8 cellular contexts compared by ENCODE assay signal in genomic region chr3:71423151-71423906, GRCh38.
DNase-seq lines count a peak whose midpoint lies in the region; ATAC-seq and TF ChIP-seq lines count a peak whose summit lies in the region.

No MANE protein-coding gene starts in this region.

- ATAC-seq in activated B cell treated with CpG ODN at 0.5 μM for 24 hours (ENCODE audit: low read depth) (no peak), right cardiac atrium (peak; percentile 72 to 88), HG03280 (IDR thresholded peaks at IDR 0.05; ENCODE audit: unreplicated experiment) (no peak)

- no peaks in the 10 kb centered on the region for H4K20me1 ChIP-seq in BLaER1

- 51% methylated on average over 12 of the region's 12 CpGs for WGBS in right cardiac atrium

- POLR2A ChIA-PET in activated B cell treated with CpG ODN at 0.5 μM for 24 hours (lab: Charles Lee) = interaction anchor here (0.5 to 3.3 kb wide), 6 partner anchors 19 to 332 kb away, joined by 3 to 50 read pairs (median 4); no protein-coding TSS in a partner anchor

- no peaks in the 10 kb centered on the region; the same call in 1 of the 2 replicates for H3K9me3 ChIP-seq in BLaER1
- H3K9me3 ChIP-seq in right cardiac atrium (ENCODE audit: control insufficient read depth, low read length) = no peaks in the 10 kb centered on the region

- peaks cover 51% of the 10 kb centered on the region for H3K4me1 ChIP-seq in BLaER1
- H3K4me1 ChIP-seq in right cardiac atrium (ENCODE audit: control insufficient read depth, insufficient read depth, low read length) = peaks cover 11% of the 10 kb centered on the region

- peaks cover 0 to 2% (median 0%) of the 10 kb centered on the region in 3 donors for H3K9me3 Mint-ChIP-seq in IgD-negative memory B cell
- H3K9me3 Mint-ChIP-seq in activated B cell treated with CpG ODN at 0.5 μM for 24 hours = no peaks in the 10 kb centered on the region

- H3K4me1 Mint-ChIP-seq in IgD-negative memory B cell (peaks cover 27 to 45% (median 39%) of the 10 kb centered on the region in 3 donors), activated B cell treated with CpG ODN at 0.5 μM for 24 hours (peaks cover 91% of the 10 kb centered on the region)

- H3K4me3 Mint-ChIP-seq in IgD-negative memory B cell (peak overlapping the region in 3 of 4 donors; percentile 14 to 63 (median 20)), activated B cell treated with CpG ODN at 0.5 μM for 24 hours (no peak overlapping the region)

- H3K4me2 ChIP-seq in BLaER1 = peak overlapping the region; percentile 87; the same call in 1 of the 2 replicates

- H3K4me3 ChIP-seq in BLaER1 = no peak overlapping the region
- no peak overlapping the region for H3K4me3 ChIP-seq in right cardiac atrium (ENCODE audit: low read length)

- H3K27ac ChIP-seq in BLaER1 (no peak overlapping the region), right cardiac atrium (ENCODE audit: low read length) (peak overlapping the region; percentile 40)

- peak overlapping the region in 1 of 3 donors; percentile 81 for H3K27ac Mint-ChIP-seq in IgD-negative memory B cell
- peak overlapping the region; percentile 99 for H3K27ac Mint-ChIP-seq in activated B cell treated with CpG ODN at 0.5 μM for 24 hours

- H3K27me3 ChIP-seq in BLaER1 = no peaks in the 10 kb centered on the region
- H3K27me3 ChIP-seq in right cardiac atrium (ENCODE audit: control insufficient read depth, insufficient read depth) = no peaks in the 10 kb centered on the region

- CTCF ChIA-PET in activated B cell treated with CpG ODN at 0.5 μM for 24 hours (lab: Charles Lee) = no interaction called here

- TF ChIP-seq CTCF in activated B cell treated with CpG ODN at 0.5 μM for 24 hours (IDR thresholded peaks at IDR 0.05) = no peak

- no peak overlapping the region for H3K9ac ChIP-seq in BLaER1

- DNase-seq in activated B cell treated with CpG ODN at 0.5 μM for 24 hours = no peak
- DNase-seq in right cardiac atrium = peak; percentile 33 to 75 (median 69)
- DNase-seq in RKO (ENCODE audit: low spot score) = no peak
- DNase-seq in midbrain (lab: John Stamatoyannopoulos, UW) = no peak
- DNase-seq in T-helper 9 cell = no peak

- H3K36me3 Mint-ChIP-seq in IgD-negative memory B cell = no peaks in the 10 kb centered on the region
- no peaks in the 10 kb centered on the region for H3K36me3 Mint-ChIP-seq in activated B cell treated with CpG ODN at 0.5 μM for 24 hours (ENCODE audit: low read depth)

- H3K27me3 Mint-ChIP-seq in IgD-negative memory B cell = peaks cover 3% of the 10 kb centered on the region
- no peaks in the 10 kb centered on the region for H3K27me3 Mint-ChIP-seq in activated B cell treated with CpG ODN at 0.5 μM for 24 hours

- H3K36me3 ChIP-seq in BLaER1 = 0 out of 2 replicates have a peak, but pooled peaks cover 3% of the 10 kb centered on the region

- intact Hi-C loops in activated B cell treated with CpG ODN at 0.5 μM for 24 hours (cut with micrococcal nuclease) (no loop called here), right cardiac atrium (cut with DNase I) (no loop called here)

Comparison
In these comparisons a context has a peak if more than half of its experiments do, and no peak if none do; other contexts are left out.
1. ATAC-seq: peak in right cardiac atrium (2 of 2); none in activated B cell treated with CpG ODN at 0.5 μM for 24 hours (single experiment) and HG03280 (single experiment).
2. DNase-seq: peak in right cardiac atrium (3 of 3); none in activated B cell treated with CpG ODN at 0.5 μM for 24 hours (single experiment), RKO (single experiment), midbrain (single experiment) and T-helper 9 cell (single experiment).